ENCODE assay signal across 18 cellular contexts in genomic region chr5:158841918-158842317, GRCh38.
DNase-seq lines count a peak whose midpoint lies in the region; ATAC-seq and TF ChIP-seq lines count a peak whose summit lies in the region.
"Had no signal": no experiment of that assay in that cellular context is flagged by ENCODE, and none has a peak within 500 bp of the region (broad histone marks: within the 10 kb centered on the region; RNA-seq: fewer than 3 reads in every experiment).

No MANE protein-coding gene starts in this region.

- H3K9me3 Mint-ChIP-seq in stimulated activated naive CD8-positive, alpha-beta T cell treated with anti-CD3 and anti-CD28 coated beads, Interleukin-15, amount 100 ng/mL, for 72 hours, result no peaks in the 10 kb centered on the region
- peaks cover 0 to 4% (median 0%) of the 10 kb centered on the region in 7 donors for H3K9me3 Mint-ChIP-seq in CD14-positive monocyte
- H3K9me3 Mint-ChIP-seq: activated CD4-positive, alpha-beta memory T cell treated with anti-CD3 and anti-CD28 coated beads for 36 hours; activated T-helper 17 cell treated with anti-CD3 and anti-CD28 coated beads, Interleukin-2, amount 50 U/mL, for 72 hours; type B pancreatic cell had no signal

- no peaks in the 10 kb centered on the region for H3K4me1 Mint-ChIP-seq in stimulated activated naive CD8-positive, alpha-beta T cell treated with anti-CD3 and anti-CD28 coated beads, Interleukin-15, amount 100 ng/mL, for 72 hours
- H3K4me1 Mint-ChIP-seq in CD14-positive monocyte, result peaks cover 3% of the 10 kb centered on the region
- H3K4me1 Mint-ChIP-seq: activated T-helper 17 cell treated with anti-CD3 and anti-CD28 coated beads, Interleukin-2, amount 50 U/mL, for 72 hours had no signal

- no peak overlapping the region for H3K4me3 Mint-ChIP-seq in stimulated activated naive CD8-positive, alpha-beta T cell treated with anti-CD3 and anti-CD28 coated beads, Interleukin-15, amount 100 ng/mL, for 72 hours
- H3K4me3 Mint-ChIP-seq in CD14-positive monocyte, result no peak overlapping the region
- H3K4me3 Mint-ChIP-seq: activated CD4-positive, alpha-beta memory T cell treated with anti-CD3 and anti-CD28 coated beads for 36 hours; activated T-helper 17 cell treated with anti-CD3 and anti-CD28 coated beads, Interleukin-2, amount 50 U/mL, for 72 hours; naive thymus-derived CD4-positive, alpha-beta T cell; type B pancreatic cell had no signal

- no peak for DNase-seq in stimulated activated naive CD8-positive, alpha-beta T cell treated with anti-CD3 and anti-CD28 coated beads, Interleukin-15, amount 100 ng/mL, for 72 hours
- DNase-seq in SIG-M5 (lab: John Stamatoyannopoulos, UW), result no peak
- no peak for DNase-seq in SK-N-DZ (ENCODE audit: low spot score)
- DNase-seq in CD14-positive monocyte (ENCODE audit: low spot score), result no peak
- DNase-seq: activated CD4-positive, alpha-beta memory T cell treated with anti-CD3 and anti-CD28 coated beads for 36 hours; anterior cingulate cortex; colonic mucosa; DMS153; naive thymus-derived CD4-positive, alpha-beta T cell; retina; SHP77 treated with DMSO at 0.1 percent for 48 hours had no signal

- intact Hi-C loops in CD14-positive monocyte (cut with micrococcal nuclease), result no loop called here

- no peaks in the 10 kb centered on the region for H3K27me3 Mint-ChIP-seq in stimulated activated naive CD8-positive, alpha-beta T cell treated with anti-CD3 and anti-CD28 coated beads, Interleukin-15, amount 100 ng/mL, for 72 hours
- H3K27me3 Mint-ChIP-seq in CD14-positive monocyte (ENCODE audit: low read depth in 3 of 3), result peaks cover 0 to 4% (median 0%) of the 10 kb centered on the region in 3 donors
- H3K27me3 Mint-ChIP-seq: activated CD4-positive, alpha-beta memory T cell treated with anti-CD3 and anti-CD28 coated beads for 36 hours had no signal

- no peak overlapping the region for H3K27ac Mint-ChIP-seq in stimulated activated naive CD8-positive, alpha-beta T cell treated with anti-CD3 and anti-CD28 coated beads, Interleukin-15, amount 100 ng/mL, for 72 hours
- no peak overlapping the region for H3K27ac Mint-ChIP-seq in CD14-positive monocyte
- H3K27ac Mint-ChIP-seq: activated CD4-positive, alpha-beta memory T cell treated with anti-CD3 and anti-CD28 coated beads for 36 hours; activated T-helper 17 cell treated with anti-CD3 and anti-CD28 coated beads, Interleukin-2, amount 50 U/mL, for 72 hours; naive thymus-derived CD4-positive, alpha-beta T cell; type B pancreatic cell had no signal

- H3K36me3 Mint-ChIP-seq in CD14-positive monocyte, result no peaks in the 10 kb centered on the region
- H3K36me3 Mint-ChIP-seq: activated CD4-positive, alpha-beta memory T cell treated with anti-CD3 and anti-CD28 coated beads for 36 hours had no signal

- TF ChIP-seq CTCF in CD14-positive monocyte (IDR thresholded peaks at IDR 0.05), result no peak

- peak; percentile 76 for ATAC-seq in GM18511 (IDR thresholded peaks at IDR 0.05; ENCODE audit: unreplicated experiment)
- peak; percentile 80 for ATAC-seq in GM19463 (IDR thresholded peaks at IDR 0.05; ENCODE audit: unreplicated experiment)
- peak; percentile 93 for ATAC-seq in HG02938 (IDR thresholded peaks at IDR 0.05; ENCODE audit: unreplicated experiment)
- peak; percentile 69 for ATAC-seq in HG03571 (IDR thresholded peaks at IDR 0.05; ENCODE audit: unreplicated experiment)
- ATAC-seq in stimulated activated naive CD8-positive, alpha-beta T cell treated with anti-CD3 and anti-CD28 coated beads, Interleukin-15, amount 100 ng/mL, for 72 hours, result no peak
- ATAC-seq: activated T-helper 17 cell treated with anti-CD3 and anti-CD28 coated beads, Interleukin-2, amount 50 U/mL, for 72 hours; left lobe of liver; naive thymus-derived CD4-positive, alpha-beta T cell had no signal
